1 cellular context compared by ENCODE assay signal in the genomic region with DNA sequence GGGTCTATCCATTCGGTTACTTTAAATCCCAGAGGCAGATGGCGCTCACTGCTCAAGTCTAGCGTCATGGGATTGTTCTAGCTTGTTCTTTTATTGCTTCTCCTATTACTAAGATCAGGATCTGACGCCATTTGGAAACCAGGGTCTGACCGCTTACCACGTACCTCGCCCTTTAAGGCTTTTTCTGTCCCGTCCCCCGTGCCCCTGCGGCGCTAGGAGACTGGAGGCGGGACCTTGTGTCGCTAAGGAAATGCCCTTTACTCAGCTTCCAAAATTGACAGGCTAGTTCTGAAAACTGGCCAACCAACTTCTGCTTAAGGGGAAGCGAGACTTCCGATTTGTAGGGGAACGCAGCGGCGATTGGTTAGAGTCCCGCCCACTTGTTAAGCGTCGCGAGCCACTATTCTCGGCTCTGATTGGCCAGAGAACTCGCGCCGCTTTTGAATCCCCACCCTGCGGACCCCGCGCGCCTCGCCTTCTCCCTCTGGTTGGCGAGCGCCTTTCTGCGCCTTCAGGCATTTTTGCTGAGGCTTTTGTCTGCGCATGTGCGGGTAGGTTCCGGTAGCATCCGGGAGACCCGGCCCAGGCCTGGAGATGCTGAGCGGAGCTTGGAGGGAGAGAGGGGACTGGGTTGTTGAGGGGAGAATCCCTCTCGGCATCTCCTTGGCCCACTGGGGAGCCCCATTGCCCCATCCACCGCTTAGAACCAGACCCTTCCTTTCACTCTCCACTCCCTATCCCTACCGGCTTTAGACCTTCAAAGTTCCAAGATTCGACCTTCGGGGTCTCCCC.
TF ChIP-seq lines count a peak whose summit lies in the region.

No MANE protein-coding gene starts in this region.

TF ChIP-seq in K562, 482 proteins besides CTCF, POLR2A, EP300 and RAD21 (continued from another document and continues in another):
- TF ChIP-seq, protein P1, sequence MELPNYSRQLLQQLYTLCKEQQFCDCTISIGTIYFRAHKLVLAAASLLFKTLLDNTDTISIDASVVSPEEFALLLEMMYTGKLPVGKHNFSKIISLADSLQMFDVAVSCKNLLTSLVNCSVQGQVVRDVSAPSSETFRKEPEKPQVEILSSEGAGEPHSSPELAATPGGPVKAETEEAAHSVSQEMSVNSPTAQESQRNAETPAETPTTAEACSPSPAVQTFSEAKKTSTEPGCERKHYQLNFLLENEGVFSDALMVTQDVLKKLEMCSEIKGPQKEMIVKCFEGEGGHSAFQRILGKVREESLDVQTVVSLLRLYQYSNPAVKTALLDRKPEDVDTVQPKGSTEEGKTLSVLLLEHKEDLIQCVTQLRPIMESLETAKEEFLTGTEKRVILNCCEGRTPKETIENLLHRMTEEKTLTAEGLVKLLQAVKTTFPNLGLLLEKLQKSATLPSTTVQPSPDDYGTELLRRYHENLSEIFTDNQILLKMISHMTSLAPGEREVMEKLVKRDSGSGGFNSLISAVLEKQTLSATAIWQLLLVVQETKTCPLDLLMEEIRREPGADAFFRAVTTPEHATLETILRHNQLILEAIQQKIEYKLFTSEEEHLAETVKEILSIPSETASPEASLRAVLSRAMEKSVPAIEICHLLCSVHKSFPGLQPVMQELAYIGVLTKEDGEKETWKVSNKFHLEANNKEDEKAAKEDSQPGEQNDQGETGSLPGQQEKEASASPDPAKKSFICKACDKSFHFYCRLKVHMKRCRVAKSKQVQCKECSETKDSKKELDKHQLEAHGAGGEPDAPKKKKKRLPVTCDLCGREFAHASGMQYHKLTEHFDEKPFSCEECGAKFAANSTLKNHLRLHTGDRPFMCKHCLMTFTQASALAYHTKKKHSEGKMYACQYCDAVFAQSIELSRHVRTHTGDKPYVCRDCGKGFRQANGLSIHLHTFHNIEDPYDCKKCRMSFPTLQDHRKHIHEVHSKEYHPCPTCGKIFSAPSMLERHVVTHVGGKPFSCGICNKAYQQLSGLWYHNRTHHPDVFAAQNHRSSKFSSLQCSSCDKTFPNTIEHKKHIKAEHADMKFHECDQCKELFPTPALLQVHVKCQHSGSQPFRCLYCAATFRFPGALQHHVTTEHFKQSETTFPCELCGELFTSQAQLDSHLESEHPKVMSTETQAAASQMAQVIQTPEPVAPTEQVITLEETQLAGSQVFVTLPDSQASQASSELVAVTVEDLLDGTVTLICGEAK (IDR thresholded peaks at IDR 0.05): peak; percentile 82
- TF ChIP-seq, protein P1 (CRISPR knock-in tag; IDR thresholded peaks at IDR 0.05): no peak; the same call in 1 of the 2 replicates
- TF ChIP-seq ZNF175 (CRISPR knock-in tag; IDR thresholded peaks at IDR 0.05; ENCODE audit: low read depth) (0 out of 2 replicates have a peak, but pooled peaks have one; percentile 10), ETV5 (CRISPR knock-in tag; IDR thresholded peaks at IDR 0.05; ENCODE audit: low read depth) (no peak; the same call in none of the 2 replicates), CC2D1A (IDR thresholded peaks at IDR 0.05) (no peak), POLR3A (IDR thresholded peaks at IDR 0.05; ENCODE audit: borderline replicate concordance, extremely low read depth, insufficient read depth, insufficient read length) (no peak), MTA3 (IDR thresholded peaks at IDR 0.05; ENCODE audit: borderline replicate concordance) (peak; percentile 61; the same call in 1 of the 2 replicates), ZBTB17 (CRISPR knock-in tag; IDR thresholded peaks at IDR 0.05) (no peak), TOE1 (IDR thresholded peaks at IDR 0.05; ENCODE audit: borderline replicate concordance) (no peak), TOE1 (CRISPR knock-in tag; IDR thresholded peaks at IDR 0.05; ENCODE audit: borderline replicate concordance, low read depth) (no peak), WHSC1 (IDR thresholded peaks at IDR 0.05; ENCODE audit: low read length) (no peak), ZNF75A (CRISPR knock-in tag; IDR thresholded peaks at IDR 0.05) (no peak), HMG20B (CRISPR knock-in tag; IDR thresholded peaks at IDR 0.05) (no peak), KAT8 (IDR thresholded peaks at IDR 0.05; ENCODE audit: low read depth) (no peak), ZNF384 (IDR thresholded peaks at IDR 0.05; ENCODE audit: low read depth, low read length) (no peak), ZNF224 (CRISPR knock-in tag; IDR thresholded peaks at IDR 0.05) (no peak), MXI1 (IDR thresholded peaks at IDR 0.05; ENCODE audit: low read depth, low read length) (peak; percentile 93), YY1 (IDR thresholded peaks at IDR 0.05; ENCODE audit: borderline replicate concordance in 1 of 3, control insufficient read depth in 1 of 3, extremely low read depth in 1 of 3, insufficient read depth in 3 of 3, insufficient read length in 1 of 3, insufficient replicate concordance in 2 of 3, low read depth in 1 of 3, low read length in 2 of 3) (peak in 1 of 3 experiments; percentile 65), ZNF696 (CRISPR knock-in tag; conservative IDR thresholded peaks at IDR 0.05) (no peak), HCFC1 (IDR thresholded peaks at IDR 0.05; ENCODE audit: low read depth, low read length) (0 out of 2 replicates have a peak, but pooled peaks have one; percentile 36), KLF13 (tag; IDR thresholded peaks at IDR 0.05; ENCODE audit: borderline replicate concordance, low read depth) (0 out of 2 replicates have a peak, but pooled peaks have one; percentile 46), PPARD (CRISPR knock-in tag; IDR thresholded peaks at IDR 0.05) (no peak), PURB (CRISPR knock-in tag; IDR thresholded peaks at IDR 0.05; ENCODE audit: low read depth) (no peak), CSDE1 (IDR thresholded peaks at IDR 0.05) (peak in 1 of 2 experiments; percentile 75; a peak in 2 of 4 replicates), CREM (IDR thresholded peaks at IDR 0.05; ENCODE audit: low read depth) (peak; percentile 84)
- TF ChIP-seq, protein P2, sequence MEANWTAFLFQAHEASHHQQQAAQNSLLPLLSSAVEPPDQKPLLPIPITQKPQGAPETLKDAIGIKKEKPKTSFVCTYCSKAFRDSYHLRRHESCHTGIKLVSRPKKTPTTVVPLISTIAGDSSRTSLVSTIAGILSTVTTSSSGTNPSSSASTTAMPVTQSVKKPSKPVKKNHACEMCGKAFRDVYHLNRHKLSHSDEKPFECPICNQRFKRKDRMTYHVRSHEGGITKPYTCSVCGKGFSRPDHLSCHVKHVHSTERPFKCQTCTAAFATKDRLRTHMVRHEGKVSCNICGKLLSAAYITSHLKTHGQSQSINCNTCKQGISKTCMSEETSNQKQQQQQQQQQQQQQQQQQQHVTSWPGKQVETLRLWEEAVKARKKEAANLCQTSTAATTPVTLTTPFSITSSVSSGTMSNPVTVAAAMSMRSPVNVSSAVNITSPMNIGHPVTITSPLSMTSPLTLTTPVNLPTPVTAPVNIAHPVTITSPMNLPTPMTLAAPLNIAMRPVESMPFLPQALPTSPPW (CRISPR knock-in tag; IDR thresholded peaks at IDR 0.05): peak; percentile 72
- TF ChIP-seq, protein P3, sequence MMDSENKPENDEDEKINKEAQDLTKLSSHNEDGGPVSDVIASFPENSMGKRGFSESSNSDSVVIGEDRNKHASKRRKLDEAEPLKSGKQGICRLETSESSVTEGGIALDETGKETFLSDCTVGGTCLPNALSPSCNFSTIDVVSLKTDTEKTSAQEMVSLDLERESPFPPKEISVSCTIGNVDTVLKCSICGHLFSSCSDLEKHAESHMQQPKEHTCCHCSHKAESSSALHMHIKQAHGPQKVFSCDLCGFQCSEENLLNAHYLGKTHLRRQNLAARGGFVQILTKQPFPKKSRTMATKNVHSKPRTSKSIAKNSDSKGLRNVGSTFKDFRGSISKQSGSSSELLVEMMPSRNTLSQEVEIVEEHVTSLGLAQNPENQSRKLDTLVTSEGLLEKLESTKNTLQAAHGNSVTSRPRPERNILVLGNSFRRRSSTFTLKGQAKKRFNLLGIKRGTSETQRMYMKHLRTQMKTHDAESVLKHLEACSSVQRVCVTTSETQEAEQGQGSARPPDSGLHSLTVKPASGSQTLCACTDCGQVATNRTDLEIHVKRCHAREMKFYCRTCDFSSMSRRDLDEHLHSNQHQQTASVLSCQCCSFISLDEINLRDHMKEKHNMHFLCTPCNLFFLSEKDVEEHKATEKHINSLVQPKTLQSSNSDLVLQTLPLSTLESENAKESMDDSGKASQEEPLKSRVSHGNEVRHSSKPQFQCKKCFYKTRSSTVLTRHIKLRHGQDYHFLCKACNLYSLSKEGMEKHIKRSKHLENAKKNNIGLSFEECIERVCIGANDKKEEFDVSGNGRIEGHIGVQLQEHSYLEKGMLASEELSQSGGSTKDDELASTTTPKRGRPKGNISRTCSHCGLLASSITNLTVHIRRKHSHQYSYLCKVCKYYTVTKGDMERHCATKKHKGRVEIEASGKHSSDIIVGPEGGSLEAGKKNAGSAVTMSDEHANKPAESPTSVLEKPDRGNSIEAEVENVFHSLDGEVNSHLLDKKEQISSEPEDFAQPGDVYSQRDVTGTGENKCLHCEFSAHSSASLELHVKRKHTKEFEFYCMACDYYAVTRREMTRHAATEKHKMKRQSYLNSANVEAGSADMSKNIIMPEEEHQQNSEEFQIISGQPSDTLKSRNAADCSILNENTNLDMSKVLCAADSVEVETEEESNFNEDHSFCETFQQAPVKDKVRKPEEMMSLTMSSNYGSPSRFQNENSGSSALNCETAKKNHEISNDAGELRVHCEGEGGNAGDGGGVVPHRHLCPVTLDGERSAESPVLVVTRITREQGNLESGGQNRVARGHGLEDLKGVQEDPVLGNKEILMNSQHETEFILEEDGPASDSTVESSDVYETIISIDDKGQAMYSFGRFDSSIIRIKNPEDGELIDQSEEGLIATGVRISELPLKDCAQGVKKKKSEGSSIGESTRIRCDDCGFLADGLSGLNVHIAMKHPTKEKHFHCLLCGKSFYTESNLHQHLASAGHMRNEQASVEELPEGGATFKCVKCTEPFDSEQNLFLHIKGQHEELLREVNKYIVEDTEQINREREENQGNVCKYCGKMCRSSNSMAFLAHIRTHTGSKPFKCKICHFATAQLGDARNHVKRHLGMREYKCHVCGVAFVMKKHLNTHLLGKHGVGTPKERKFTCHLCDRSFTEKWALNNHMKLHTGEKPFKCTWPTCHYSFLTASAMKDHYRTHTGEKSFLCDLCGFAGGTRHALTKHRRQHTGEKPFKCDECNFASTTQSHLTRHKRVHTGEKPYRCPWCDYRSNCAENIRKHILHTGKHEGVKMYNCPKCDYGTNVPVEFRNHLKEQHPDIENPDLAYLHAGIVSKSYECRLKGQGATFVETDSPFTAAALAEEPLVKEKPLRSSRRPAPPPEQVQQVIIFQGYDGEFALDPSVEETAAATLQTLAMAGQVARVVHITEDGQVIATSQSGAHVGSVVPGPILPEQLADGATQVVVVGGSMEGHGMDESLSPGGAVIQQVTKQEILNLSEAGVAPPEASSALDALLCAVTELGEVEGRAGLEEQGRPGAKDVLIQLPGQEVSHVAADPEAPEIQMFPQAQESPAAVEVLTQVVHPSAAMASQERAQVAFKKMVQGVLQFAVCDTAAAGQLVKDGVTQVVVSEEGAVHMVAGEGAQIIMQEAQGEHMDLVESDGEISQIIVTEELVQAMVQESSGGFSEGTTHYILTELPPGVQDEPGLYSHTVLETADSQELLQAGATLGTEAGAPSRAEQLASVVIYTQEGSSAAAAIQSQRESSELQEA (IDR thresholded peaks at IDR 0.05; ENCODE audit: low read depth): no peak
- TF ChIP-seq, protein P4, sequence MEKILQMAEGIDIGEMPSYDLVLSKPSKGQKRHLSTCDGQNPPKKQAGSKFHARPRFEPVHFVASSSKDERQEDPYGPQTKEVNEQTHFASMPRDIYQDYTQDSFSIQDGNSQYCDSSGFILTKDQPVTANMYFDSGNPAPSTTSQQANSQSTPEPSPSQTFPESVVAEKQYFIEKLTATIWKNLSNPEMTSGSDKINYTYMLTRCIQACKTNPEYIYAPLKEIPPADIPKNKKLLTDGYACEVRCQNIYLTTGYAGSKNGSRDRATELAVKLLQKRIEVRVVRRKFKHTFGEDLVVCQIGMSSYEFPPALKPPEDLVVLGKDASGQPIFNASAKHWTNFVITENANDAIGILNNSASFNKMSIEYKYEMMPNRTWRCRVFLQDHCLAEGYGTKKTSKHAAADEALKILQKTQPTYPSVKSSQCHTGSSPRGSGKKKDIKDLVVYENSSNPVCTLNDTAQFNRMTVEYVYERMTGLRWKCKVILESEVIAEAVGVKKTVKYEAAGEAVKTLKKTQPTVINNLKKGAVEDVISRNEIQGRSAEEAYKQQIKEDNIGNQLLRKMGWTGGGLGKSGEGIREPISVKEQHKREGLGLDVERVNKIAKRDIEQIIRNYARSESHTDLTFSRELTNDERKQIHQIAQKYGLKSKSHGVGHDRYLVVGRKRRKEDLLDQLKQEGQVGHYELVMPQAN (IDR thresholded peaks at IDR 0.05; ENCODE audit: borderline replicate concordance): no peak; the same call in 1 of the 2 replicates
- TF ChIP-seq, protein P5, sequence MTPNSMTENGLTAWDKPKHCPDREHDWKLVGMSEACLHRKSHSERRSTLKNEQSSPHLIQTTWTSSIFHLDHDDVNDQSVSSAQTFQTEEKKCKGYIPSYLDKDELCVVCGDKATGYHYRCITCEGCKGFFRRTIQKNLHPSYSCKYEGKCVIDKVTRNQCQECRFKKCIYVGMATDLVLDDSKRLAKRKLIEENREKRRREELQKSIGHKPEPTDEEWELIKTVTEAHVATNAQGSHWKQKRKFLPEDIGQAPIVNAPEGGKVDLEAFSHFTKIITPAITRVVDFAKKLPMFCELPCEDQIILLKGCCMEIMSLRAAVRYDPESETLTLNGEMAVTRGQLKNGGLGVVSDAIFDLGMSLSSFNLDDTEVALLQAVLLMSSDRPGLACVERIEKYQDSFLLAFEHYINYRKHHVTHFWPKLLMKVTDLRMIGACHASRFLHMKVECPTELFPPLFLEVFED (CRISPR knock-in tag; conservative IDR thresholded peaks at IDR 0.05): no peak; the same call in 1 of the 2 replicates
